Comparison of ENCODE assay signal across 33 cellular contexts in the genomic region with DNA sequence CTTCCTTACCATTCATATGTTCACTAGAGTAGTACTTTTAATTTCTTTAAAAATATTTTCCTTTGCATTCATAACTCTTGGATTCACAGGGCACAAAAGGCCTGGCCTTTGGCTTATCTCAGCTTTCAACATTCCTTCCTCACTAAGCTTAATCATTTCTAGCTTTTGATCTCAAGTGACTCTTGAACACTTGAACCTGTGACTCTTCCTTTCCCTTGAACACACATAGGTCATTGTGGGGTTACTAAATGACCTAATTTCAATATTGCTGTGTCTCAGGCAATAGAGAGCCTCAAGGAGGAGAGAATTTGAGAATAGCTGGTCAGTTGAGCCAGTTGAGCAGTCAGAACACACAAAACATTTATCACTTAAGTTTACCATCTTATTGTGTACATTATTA. TPM values are rescaled to one million over a fixed set of nuclear protein-coding genes. Genes with fewer than 3 reads are reported as not detected.
"Had no signal": no experiment of that assay in that cellular context is flagged by ENCODE, and none has a peak within 500 bp of the region (broad histone marks: within the 10 kb centered on the region; RNA-seq: fewer than 3 reads in every experiment).

No MANE protein-coding gene starts in this region.

- H3K27ac ChIP-seq: brain microvascular endothelial cell, esophagus muscularis mucosa, foreskin keratinocyte, heart left ventricle, neutrophil, sigmoid colon, suprapubic skin, tibial nerve, WERI-Rb-1 had no signal

- H3K4me1 ChIP-seq: esophagus muscularis mucosa, foreskin keratinocyte, heart left ventricle, sigmoid colon, suprapubic skin, tibial nerve had no signal

- DNase-seq: activated CD4-positive, alpha-beta memory T cell treated with anti-CD3 and anti-CD28 coated beads for 36 hours; activated CD4-positive, alpha-beta T cell treated with anti-CD3 and anti-CD28 coated beads, Interleukin-2, amount 10 ng/mL, durations not matched to agents 24 days and 14 days; activated CD8-positive, alpha-beta memory T cell treated with anti-CD3 and anti-CD28 coated beads, Interleukin-2, amount 50 U/mL, for 4 hours; activated gamma-delta T cell; activated naive CD4-positive, alpha-beta T cell treated with anti-CD3 and anti-CD28 coated beads, Interleukin-2, amount 10 ng/mL, durations not matched to agents 7 days and 5 days; activated naive CD8-positive, alpha-beta T cell treated with anti-CD3 and anti-CD28 coated beads, Interleukin-2, amount 10 ng/mL, durations not matched to agents 7 days and 5 days; activated T-cell treated with anti-CD3 and anti-CD28 coated beads, Interleukin-2, amount 50 U/mL, for 24 hours; amniotic stem cell; brain microvascular endothelial cell; caudate nucleus; dermis blood vessel endothelial cell; effector CD4-positive, alpha-beta T cell; foreskin keratinocyte; heart left ventricle; hypothalamus; immature natural killer cell; nephron progenitor cell; retina; sigmoid colon; stimulated activated CD4-positive, alpha-beta T cell treated with anti-CD3 and anti-CD28 coated beads, Interleukin-1b, Interleukin-23, amount 100 ng/mL, for 48 hours; stimulated activated naive B cell treated with anti-CD40 and anti-IgM and Interleukin-4, amounts not matched to agents 10 μg/mL and 1 μg/mL and 100 μg/mL, for 72 hours; T-helper 17 cell; T1000; WERI-Rb-1 had no signal

- ATAC-seq: activated CD4-positive, CD25-positive, alpha-beta regulatory T cell treated with anti-CD3 and anti-CD28 coated beads, Interleukin-2, amount 50 U/mL, for 24 hours; foreskin keratinocyte; heart left ventricle; left lobe of liver; stimulated activated naive B cell treated with anti-CD40 and anti-IgM and Interleukin-4, amounts not matched to agents 10 μg/mL and 1 μg/mL and 100 μg/mL, for 72 hours; T-helper 17 cell had no signal

- H3K27me3 ChIP-seq: brain microvascular endothelial cell, esophagus muscularis mucosa, foreskin keratinocyte, heart left ventricle, neutrophil, sigmoid colon, suprapubic skin, tibial nerve had no signal

- H3K4me3 ChIP-seq: esophagus muscularis mucosa, heart left ventricle, sigmoid colon, smooth muscle cell, suprapubic skin, tibial nerve had no signal

- H3K36me3 ChIP-seq: brain microvascular endothelial cell, esophagus muscularis mucosa, heart left ventricle, neutrophil, sigmoid colon, suprapubic skin, tibial nerve, WERI-Rb-1 had no signal

- H3K4me2 ChIP-seq: smooth muscle cell had no signal

- H3K9me3 ChIP-seq: esophagus muscularis mucosa, neutrophil, sigmoid colon, suprapubic skin, tibial nerve had no signal

RNA-seq across cellular contexts. Expression of a gene that starts 49.9 kb away (rescaled TPM):
- total RNA-seq: activated CD4-positive, alpha-beta memory T cell treated with anti-CD3 and anti-CD28 coated beads for 36 hours; activated CD4-positive, alpha-beta T cell treated with anti-CD3 and anti-CD28 coated beads, Interleukin-2, amount 10 ng/mL, durations not matched to agents 24 days and 14 days; activated CD8-positive, alpha-beta memory T cell treated with anti-CD3 and anti-CD28 coated beads for 36 hours; activated naive CD8-positive, alpha-beta T cell treated with anti-CD3 and anti-CD28 coated beads, Interleukin-2, amount 10 ng/mL, durations not matched to agents 7 days and 5 days; lung microvascular endothelial cell; T-helper 17 cell had no signal
- polyA plus RNA-seq: heart left ventricle, immature natural killer cell had no signal
